Comparison of ENCODE assay signal across 9 cellular contexts in genomic region chr9:8855046-8855445, GRCh38.
DNase-seq lines count a peak whose midpoint lies in the region; ATAC-seq and TF ChIP-seq lines count a peak whose summit lies in the region.
"Had no signal": no experiment of that assay in that cellular context is flagged by ENCODE, and none has a peak within 500 bp of the region (broad histone marks: within the 10 kb centered on the region; RNA-seq: fewer than 3 reads in every experiment).

No MANE protein-coding gene starts in this region.

- H3K27me3 ChIP-seq in MM.1S (replicated peaks; ENCODE audit: insufficient read depth, low read length) (no peaks in the 10 kb centered on the region), iPS-18a (ENCODE audit: control insufficient read depth, insufficient read depth, low read length) (peaks cover 13% of the 10 kb centered on the region)

- no peak for ATAC-seq in HG03095 (IDR thresholded peaks at IDR 0.05; ENCODE audit: unreplicated experiment)
- no peak for ATAC-seq in HG02798 (IDR thresholded peaks at IDR 0.05; ENCODE audit: poor library complexity, unreplicated experiment)

- peak; percentile 44 for TF ChIP-seq CTCF in MM.1S (IDR thresholded peaks at IDR 0.05; ENCODE audit: low read length)
- TF ChIP-seq CTCF in VCaP (conservative IDR thresholded peaks at IDR 0.05): 0 out of 2 replicates have a peak, but pooled peaks have one; percentile 10
- no peak for TF ChIP-seq CTCF in GM10266 (IDR thresholded peaks at IDR 0.05; ENCODE audit: control insufficient read depth, insufficient read depth, low read depth, missing control alignments)

- H3K9me3 ChIP-seq in MM.1S (replicated peaks; ENCODE audit: insufficient read depth, low read length) (no peaks in the 10 kb centered on the region), iPS-18a (ENCODE audit: control insufficient read depth, low read depth, low read length) (no peaks in the 10 kb centered on the region)
- H3K9me3 ChIP-seq: neutrophil had no signal

- in situ Hi-C loops in ACHN (cut with HindIII; ENCODE audit: low pct_ligation_motif_present, low pct_unique_long_range_greater_than_20kb, low sequenced_read_pairs): no loop called here

- H3K9me2 ChIP-seq in MM.1S (replicated peaks; ENCODE audit: insufficient read depth, low read length): no peaks in the 10 kb centered on the region

- no peak overlapping the region for H3K4me3 ChIP-seq in MM.1S (ENCODE audit: low read length)
- H3K4me3 ChIP-seq in iPS-18a (ENCODE audit: low read length): peak overlapping the region; percentile 92

- H3K27ac ChIP-seq in MM.1S (ENCODE audit: low read length): no peak overlapping the region
- H3K27ac ChIP-seq in VCaP: no peak overlapping the region
- H3K27ac ChIP-seq in iPS-18a (ENCODE audit: low read length): no peak overlapping the region
- H3K27ac ChIP-seq: neutrophil had no signal

- H4K20me1 ChIP-seq in MM.1S (ENCODE audit: insufficient read depth, low read length): no peaks in the 10 kb centered on the region

- H2AFZ ChIP-seq in MM.1S (ENCODE audit: low read length): no peak overlapping the region

- H3K4me1 ChIP-seq in MM.1S (ENCODE audit: low read length): no peaks in the 10 kb centered on the region
- H3K4me1 ChIP-seq in iPS-18a (ENCODE audit: control insufficient read depth, low read depth, low read length): peaks cover 27% of the 10 kb centered on the region

- peak; percentile 56 for DNase-seq in ACHN
- peak; percentile 38 for DNase-seq in MM.1S
- DNase-seq in GM10266 (ENCODE audit: extremely low spot score): no peak
- no peak for DNase-seq in stimulated activated CD4-positive, alpha-beta T cell treated with anti-CD3 and anti-CD28 coated beads, Interleukin-1b, Interleukin-23, amount 100 ng/mL, for 48 hours

- H3K36me3 ChIP-seq in MM.1S (replicated peaks; ENCODE audit: insufficient read depth, low read length) (no peaks in the 10 kb centered on the region), iPS-18a (ENCODE audit: control insufficient read depth, low read depth, low read length) (no peaks in the 10 kb centered on the region)
- H3K36me3 ChIP-seq: neutrophil had no signal

- H3K4me2 ChIP-seq in MM.1S (ENCODE audit: low read depth, low read length): no peak overlapping the region

- no peaks in the 10 kb centered on the region for H3F3A ChIP-seq in MM.1S (ENCODE audit: insufficient read depth, low read length)

- no peaks in the 10 kb centered on the region for H3K79me2 ChIP-seq in MM.1S (ENCODE audit: low read length)

- H3K9ac ChIP-seq in MM.1S (ENCODE audit: low read length): no peak overlapping the region
- no peak overlapping the region for H3K9ac ChIP-seq in iPS-18a (ENCODE audit: low read length)

Comparison
In these comparisons a context has a peak if more than half of its experiments do, and no peak if none do; other contexts are left out.
1. DNase-seq: peak in ACHN (single experiment) and MM.1S (single experiment); none in GM10266 (single experiment) and stimulated activated CD4-positive, alpha-beta T cell treated with anti-CD3 and anti-CD28 coated beads, Interleukin-1b, Interleukin-23, amount 100 ng/mL, for 48 hours (single experiment).